In genomic region chr11:86551693-86552092, GRCh38 we compare ENCODE assay signal across 12 cellular contexts.
A peak's percentile ranks its signal among the peaks of the same experiment; 100 is the strongest.
DNase-seq lines count a peak whose midpoint lies in the region; ATAC-seq and TF ChIP-seq lines count a peak whose summit lies in the region.
"Had no signal": no experiment of that assay in that cellular context is flagged by ENCODE, and none has a peak within 500 bp of the region (broad histone marks: within the 10 kb centered on the region; RNA-seq: fewer than 3 reads in every experiment).

No MANE protein-coding gene starts in this region.

- intact Hi-C loops in OCI-LY7 (cut with micrococcal nuclease; ENCODE audit: unreplicated experiment) = no loop called here

- H3K4me3 Mint-ChIP-seq in activated naive CD4-positive, alpha-beta T cell treated with anti-CD3 and anti-CD28 coated beads, Interleukin-2, amount 10 ng/mL, durations not matched to agents 7 days and 5 days = no peak overlapping the region
- H3K4me3 Mint-ChIP-seq: activated CD8-positive, alpha-beta memory T cell treated with anti-CD3 and anti-CD28 coated beads, Interleukin-2, amount 10 ng/mL, durations not matched to agents 7 days and 5 days had no signal

- H3K27me3 ChIP-seq in lung (ENCODE audit: control insufficient read depth, insufficient read depth) = no peaks in the 10 kb centered on the region

- DNase-seq in ACHN = peak; percentile 42
- DNase-seq in lung (ENCODE audit: low spot score) = no peak
- DNase-seq in AG08395 (ENCODE audit: low spot score) = no peak
- no peak for DNase-seq in G401 (ENCODE audit: low spot score)
- no peak for DNase-seq in OCI-LY7 (ENCODE audit: low spot score)
- DNase-seq in activated naive CD4-positive, alpha-beta T cell treated with anti-CD3 and anti-CD28 coated beads, Interleukin-2, amount 10 ng/mL, durations not matched to agents 7 days and 5 days = no peak
- DNase-seq: activated CD8-positive, alpha-beta memory T cell treated with anti-CD3 and anti-CD28 coated beads, Interleukin-2, amount 10 ng/mL, durations not matched to agents 7 days and 5 days; glutamatergic neuron; NCI-H2081; SJCRH30 had no signal

- peaks cover 21 to 24% of the 10 kb centered on the region in 2 donors for H3K4me1 ChIP-seq in lung (ENCODE audit: control insufficient read depth in 2 of 2, insufficient read depth in 2 of 2, low read length in 2 of 2)
- H3K4me1 ChIP-seq in OCI-LY7 (ENCODE audit: insufficient read depth, low read length, poor library complexity, severe bottlenecking) = no peaks in the 10 kb centered on the region
- H3K4me1 ChIP-seq: SJCRH30 had no signal

- BruUV-seq in OCI-LY7 (replicated peaks; lab: Mats Ljungman, UMichigan) = no TSS peak

- H3K27ac ChIP-seq in angular gyrus (ENCODE audit: low read depth, low read length) (peak overlapping the region; percentile 27), lung (ENCODE audit: low read depth in 1 of 2, low read length in 1 of 2) (peak overlapping the region; percentile 54 to 78), OCI-LY7 (ENCODE audit: low read depth, low read length, poor library complexity, severe bottlenecking) (no peak overlapping the region)
- H3K27ac ChIP-seq: SJCRH30 had no signal

- H3K27ac Mint-ChIP-seq in activated naive CD4-positive, alpha-beta T cell treated with anti-CD3 and anti-CD28 coated beads, Interleukin-2, amount 10 ng/mL, durations not matched to agents 7 days and 5 days = no peak overlapping the region
- H3K27ac Mint-ChIP-seq: activated CD8-positive, alpha-beta memory T cell treated with anti-CD3 and anti-CD28 coated beads, Interleukin-2, amount 10 ng/mL, durations not matched to agents 7 days and 5 days had no signal

- POLR2A ChIA-PET in OCI-LY7 (lab: Charles Lee) = no interaction called here

- ATAC-seq in GM21786 (IDR thresholded peaks at IDR 0.05; ENCODE audit: unreplicated experiment) = peak; percentile 8
- ATAC-seq in lung (ENCODE audit: insufficient read depth, low FRiP score) = no peak
- ATAC-seq: activated CD8-positive, alpha-beta memory T cell treated with anti-CD3 and anti-CD28 coated beads, Interleukin-2, amount 10 ng/mL, durations not matched to agents 7 days and 5 days had no signal

- no peaks in the 10 kb centered on the region for H3K79me2 ChIP-seq in OCI-LY7 (ENCODE audit: insufficient read depth, low read depth, low read length)

- no peak overlapping the region for H2AFZ ChIP-seq in OCI-LY7 (ENCODE audit: low read length)

- H3K4me3 ChIP-seq in lung = no peak overlapping the region
- no peak overlapping the region for H3K4me3 ChIP-seq in OCI-LY7 (ENCODE audit: low read depth, low read length, poor library complexity, severe bottlenecking)
- H3K4me3 ChIP-seq: SJCRH30 had no signal

- CTCF ChIA-PET in OCI-LY7 (lab: Charles Lee; ENCODE audit: unreplicated experiment) = no interaction called here
- CTCF ChIA-PET in activated naive CD4-positive, alpha-beta T cell treated with anti-CD3 and anti-CD28 coated beads, Interleukin-2, amount 10 ng/mL, durations not matched to agents 7 days and 5 days (lab: Charles Lee) = interaction anchor here (1.2 kb wide), 1 partner anchor 17 kb away, joined by 4 read pairs; no protein-coding TSS in a partner anchor

- 64 to 78% methylated on average over 3 of the region's 3 CpGs for WGBS in lung, 2 donors

- H3K4me2 ChIP-seq in OCI-LY7 (ENCODE audit: low read length) = no peak overlapping the region

- no peaks in the 10 kb centered on the region for H3K9me3 ChIP-seq in lung (ENCODE audit: control insufficient read depth in 2 of 2, insufficient read depth in 1 of 2, low read length in 1 of 2)
- no peaks in the 10 kb centered on the region for H3K9me3 ChIP-seq in OCI-LY7 (ENCODE audit: low read length)

- H4K20me1 ChIP-seq in OCI-LY7 (ENCODE audit: insufficient read depth, low read length) = no peaks in the 10 kb centered on the region

- H3K4me1 Mint-ChIP-seq in activated naive CD4-positive, alpha-beta T cell treated with anti-CD3 and anti-CD28 coated beads, Interleukin-2, amount 10 ng/mL, durations not matched to agents 7 days and 5 days = no peaks in the 10 kb centered on the region

- no peaks in the 10 kb centered on the region for H3K9me2 ChIP-seq in OCI-LY7 (ENCODE audit: insufficient read depth, low read length)

- in situ Hi-C loops in ACHN (cut with HindIII; ENCODE audit: low pct_ligation_motif_present, low pct_unique_long_range_greater_than_20kb, low sequenced_read_pairs) (no loop called here), G401 (cut with HindIII; ENCODE audit: low sequenced_read_pairs) (no loop called here)

- no peaks in the 10 kb centered on the region for H3K9me3 Mint-ChIP-seq in activated naive CD4-positive, alpha-beta T cell treated with anti-CD3 and anti-CD28 coated beads, Interleukin-2, amount 10 ng/mL, durations not matched to agents 7 days and 5 days

- no peaks in the 10 kb centered on the region for H3K36me3 Mint-ChIP-seq in activated naive CD4-positive, alpha-beta T cell treated with anti-CD3 and anti-CD28 coated beads, Interleukin-2, amount 10 ng/mL, durations not matched to agents 7 days and 5 days
- H3K36me3 Mint-ChIP-seq: activated CD8-positive, alpha-beta memory T cell treated with anti-CD3 and anti-CD28 coated beads, Interleukin-2, amount 10 ng/mL, durations not matched to agents 7 days and 5 days had no signal

- H3K36me3 ChIP-seq in lung (ENCODE audit: control insufficient read depth in 2 of 2, insufficient read depth in 2 of 2, low read length in 2 of 2) (no peaks in the 10 kb centered on the region), OCI-LY7 (ENCODE audit: insufficient read depth, low read length) (no peaks in the 10 kb centered on the region)
- H3K36me3 ChIP-seq: SJCRH30 had no signal

- no peaks in the 10 kb centered on the region for H3K27me3 Mint-ChIP-seq in activated naive CD4-positive, alpha-beta T cell treated with anti-CD3 and anti-CD28 coated beads, Interleukin-2, amount 10 ng/mL, durations not matched to agents 7 days and 5 days

- TF ChIP-seq CTCF in lung (IDR thresholded peaks at IDR 0.05; ENCODE audit: control extremely low read depth, extremely low read depth) (no peak), OCI-LY7 (conservative IDR thresholded peaks at IDR 0.05; ENCODE audit: low read length) (no peak)
